13 cellular contexts compared by ENCODE assay signal in the genomic region with DNA sequence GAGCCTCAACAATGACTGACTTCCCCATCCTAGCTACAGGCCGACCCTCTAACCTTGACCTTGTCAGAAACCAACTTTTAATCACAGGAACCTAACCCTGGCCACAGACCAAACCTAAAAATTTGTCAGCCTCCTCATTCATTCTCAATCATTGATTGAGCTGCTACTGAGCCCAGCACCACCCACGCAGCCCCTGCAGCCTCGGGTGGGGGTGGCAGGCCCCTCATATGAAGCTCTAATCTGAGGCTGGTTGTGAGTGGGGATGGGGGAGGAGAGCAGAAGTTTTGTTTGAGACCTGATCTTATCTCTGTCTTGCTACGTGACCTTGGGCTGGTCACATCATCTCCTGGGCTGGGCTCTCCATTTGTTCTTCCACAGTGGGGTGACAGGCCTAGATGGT.
"Had no signal": no experiment of that assay in that cellular context is flagged by ENCODE, and none has a peak within 500 bp of the region (broad histone marks: within the 10 kb centered on the region; RNA-seq: fewer than 3 reads in every experiment).

No MANE protein-coding gene starts in this region.

- H3K9me3 Mint-ChIP-seq: natural killer cell; stimulated activated naive CD8-positive, alpha-beta T cell treated with anti-CD3 and anti-CD28 coated beads, Interleukin-15, Interleukin-2, amounts not matched to agents 100 ng/mL and 50 ng/mL, for 24 hours had no signal

- H3K27me3 Mint-ChIP-seq: stimulated activated naive CD8-positive, alpha-beta T cell treated with anti-CD3 and anti-CD28 coated beads, Interleukin-15, Interleukin-2, amounts not matched to agents 100 ng/mL and 50 ng/mL, for 24 hours had no signal

- H3K27ac ChIP-seq: coronary artery, prostate gland, testis had no signal

- ATAC-seq: sciatic nerve had no signal

- H3K4me3 ChIP-seq: coronary artery, prostate gland, testis had no signal

- H3K4me3 Mint-ChIP-seq: natural killer cell; stimulated activated naive CD8-positive, alpha-beta T cell treated with anti-CD3 and anti-CD28 coated beads, Interleukin-15, Interleukin-2, amounts not matched to agents 100 ng/mL and 50 ng/mL, for 24 hours had no signal

- H3K9me3 ChIP-seq: prostate gland, testis had no signal

- DNase-seq: activated CD4-positive, alpha-beta T cell treated with anti-CD3 and anti-CD28 coated beads, Interleukin-2, amount 50 U/mL, for 48 hours; activated naive CD4-positive, alpha-beta T cell; caudate nucleus; effector CD4-positive, alpha-beta T cell; hippocampal formation; natural killer cell; occipital lobe; stimulated activated CD4-positive, alpha-beta T cell treated with anti-CD3 and anti-CD28 coated beads, Interleukin-12 subunit alpha, Interleukin-12 subunit beta, amount 100 ng/mL, for 4 hours; testis had no signal

- H3K4me1 ChIP-seq: prostate gland, testis had no signal

- H3K36me3 ChIP-seq: prostate gland had no signal

- H3K27me3 ChIP-seq: testis had no signal

- H3K36me3 Mint-ChIP-seq: natural killer cell had no signal
